In genomic region chr1:64505944-64506658, GRCh38 we compare ENCODE assay signal across 8 cellular contexts. TPM values are rescaled to one million over a fixed set of nuclear protein-coding genes. Genes with fewer than 3 reads are reported as not detected.
A peak's percentile ranks its signal among the peaks of the same experiment; 100 is the strongest.
DNase-seq lines count a peak whose midpoint lies in the region; ATAC-seq and TF ChIP-seq lines count a peak whose summit lies in the region.

No MANE protein-coding gene starts in this region.

- no peak overlapping the region for H3K27ac Mint-ChIP-seq in activated B cell treated with CpG ODN at 0.5 μM for 24 hours
- H3K27ac Mint-ChIP-seq in endothelial cell (ENCODE audit: unreplicated experiment) = peak overlapping the region; percentile 57
- peak overlapping the region; percentile 97 for H3K27ac Mint-ChIP-seq in neural crest cell (ENCODE audit: unreplicated experiment)

- H3K27me3 Mint-ChIP-seq in activated B cell treated with CpG ODN at 0.5 μM for 24 hours (peaks cover 27% of the 10 kb centered on the region), endothelial cell (ENCODE audit: unreplicated experiment) (peaks cover 13% of the 10 kb centered on the region), neural crest cell (ENCODE audit: low read depth) (no peaks in the 10 kb centered on the region)

- H3K4me1 Mint-ChIP-seq in activated B cell treated with CpG ODN at 0.5 μM for 24 hours (peaks cover 21% of the 10 kb centered on the region), endothelial cell (ENCODE audit: unreplicated experiment) (peaks cover 69% of the 10 kb centered on the region), neural crest cell (peaks cover 87% of the 10 kb centered on the region)

- H3K4me3 Mint-ChIP-seq in activated B cell treated with CpG ODN at 0.5 μM for 24 hours (peak overlapping the region; percentile 84), endothelial cell (ENCODE audit: unreplicated experiment) (peak overlapping the region; percentile 88), neural crest cell (peak overlapping the region; percentile 90)

- ATAC-seq in activated B cell treated with CpG ODN at 0.5 μM for 24 hours (ENCODE audit: low read depth) (peak; percentile 21), HG02588 (IDR thresholded peaks at IDR 0.05; ENCODE audit: unreplicated experiment) (no peak), HG02763 (IDR thresholded peaks at IDR 0.05; ENCODE audit: unreplicated experiment) (no peak)

- H3K9me3 Mint-ChIP-seq in activated B cell treated with CpG ODN at 0.5 μM for 24 hours (no peaks in the 10 kb centered on the region), endothelial cell (ENCODE audit: unreplicated experiment) (no peaks in the 10 kb centered on the region), neural crest cell (no peaks in the 10 kb centered on the region)

- DNase-seq in stimulated activated CD4-positive, alpha-beta T cell treated with anti-CD3 and anti-CD28 coated beads, Interleukin-12 subunit alpha, Interleukin-12 subunit beta, amount 100 ng/mL, for 4 hours = peak; percentile 4
- DNase-seq in stimulated activated CD4-positive, alpha-beta T cell treated with anti-CD3 and anti-CD28 coated beads, Interleukin-2, amount 100 ng/mL, for 48 hours = no peak
- no peak for DNase-seq in activated B cell treated with CpG ODN at 0.5 μM for 24 hours
- no peak for DNase-seq in endothelial cell (ENCODE audit: low spot score)
- no peak for DNase-seq in neural crest cell (ENCODE audit: low read depth, low spot score)
- no peak for DNase-seq in H4 (ENCODE audit: low spot score)

- TF ChIP-seq CTCF in activated B cell treated with CpG ODN at 0.5 μM for 24 hours (IDR thresholded peaks at IDR 0.05) = no peak
- no peak for TF ChIP-seq CTCF in endothelial cell (IDR thresholded peaks at IDR 0.05; ENCODE audit: unreplicated experiment)
- TF ChIP-seq CTCF in neural crest cell (conservative IDR thresholded peaks at IDR 0.05) = no peak

- POLR2A ChIA-PET in activated B cell treated with CpG ODN at 0.5 μM for 24 hours (lab: Charles Lee) = no interaction called here

- H3K36me3 Mint-ChIP-seq in activated B cell treated with CpG ODN at 0.5 μM for 24 hours (ENCODE audit: low read depth) (no peaks in the 10 kb centered on the region), endothelial cell (ENCODE audit: low read depth, unreplicated experiment) (peaks cover 4% of the 10 kb centered on the region), neural crest cell (ENCODE audit: low read depth) (no peaks in the 10 kb centered on the region)

- CTCF ChIA-PET in activated B cell treated with CpG ODN at 0.5 μM for 24 hours (lab: Charles Lee) = no interaction called here

- intact Hi-C loops in activated B cell treated with CpG ODN at 0.5 μM for 24 hours (cut with micrococcal nuclease) = no loop called here

RNA-seq across cellular contexts. Expression of gene CACHD1, which starts 36.2 kb away (rescaled TPM):
- total RNA-seq in activated B cell treated with CpG ODN at 0.5 μM for 24 hours (0.12 and 0.22 TPM in 2 replicates), endothelial cell (ENCODE audit: unreplicated experiment) (48.6 TPM), neural crest cell (40.8 and 41.0 TPM in 2 replicates)
- total RNA-seq in H4 (2014; rRNA removed; shearing (Covaris generic)) = 6.9 and 9.1 TPM in 2 replicates
